Comparison of ENCODE assay signal across 1 cellular context in genomic region chr11:64870176-64870892, GRCh38.
TF ChIP-seq lines count a peak whose summit lies in the region.

No MANE protein-coding gene starts in this region.

TF ChIP-seq in K562, 482 proteins besides CTCF, POLR2A, EP300 and RAD21 (continued from another document and continues in another):
- TF ChIP-seq ZKSCAN3 (CRISPR knock-in tag; IDR thresholded peaks at IDR 0.05) (no peak), LEF1 (IDR thresholded peaks at IDR 0.05) (0 out of 2 replicates have a peak, but pooled peaks have one; percentile 11), FUS (optimal IDR thresholded peaks at IDR 0.05; ENCODE audit: low read depth, low read length) (no peak), PHB (CRISPR knock-in tag; IDR thresholded peaks at IDR 0.05) (no peak), ZNF280B (CRISPR knock-in tag; IDR thresholded peaks at IDR 0.05) (no peak), PHB2 (IDR thresholded peaks at IDR 0.05; ENCODE audit: low read depth) (no peak), SMARCB1 (IDR thresholded peaks at IDR 0.05; ENCODE audit: insufficient read length, low read depth) (no peak), TCF7L2 (IDR thresholded peaks at IDR 0.05; ENCODE audit: low read depth, low read length) (no peak), TCF7 (IDR thresholded peaks at IDR 0.05; ENCODE audit: borderline replicate concordance) (no peak), E4F1 (CRISPR knock-in tag; IDR thresholded peaks at IDR 0.05; ENCODE audit: borderline replicate concordance) (no peak), MIER1 (IDR thresholded peaks at IDR 0.05; ENCODE audit: low read depth) (0 out of 2 replicates have a peak, but pooled peaks have one; percentile 26), MXI1 (IDR thresholded peaks at IDR 0.05; ENCODE audit: low read depth, low read length) (no peak), BMI1 (IDR thresholded peaks at IDR 0.05; ENCODE audit: low read length) (no peak), HOMEZ (CRISPR knock-in tag; IDR thresholded peaks at IDR 0.05) (no peak), CXXC5 (CRISPR knock-in tag; IDR thresholded peaks at IDR 0.05) (no peak; the same call in none of the 2 replicates), ZNF589 (CRISPR knock-in tag; IDR thresholded peaks at IDR 0.05; ENCODE audit: low read depth) (no peak), SIN3B (IDR thresholded peaks at IDR 0.05; ENCODE audit: low read depth) (no peak), ATF7 (IDR thresholded peaks at IDR 0.05) (peak; percentile 34; the same call in 1 of the 2 replicates), CEBPG (CRISPR knock-in tag; IDR thresholded peaks at IDR 0.05) (no peak), CEBPG (tag; conservative IDR thresholded peaks at IDR 0.05 in 1 of 2, IDR thresholded peaks at IDR 0.05 in 1 of 2) (no peak), NBN (IDR thresholded peaks at IDR 0.05; ENCODE audit: low read depth) (no peak), ZSCAN32 (CRISPR knock-in tag; IDR thresholded peaks at IDR 0.05) (no peak), U2AF2 (optimal IDR thresholded peaks at IDR 0.05; ENCODE audit: low read depth, low read length) (no peak), MCM5 (IDR thresholded peaks at IDR 0.05; ENCODE audit: low read depth) (no peak), PRPF4 (IDR thresholded peaks at IDR 0.05; ENCODE audit: insufficient read depth, low read depth, low read length, poor library complexity, severe bottlenecking) (no peak), ARNT (IDR thresholded peaks at IDR 0.05) (no peak), ATF3 (IDR thresholded peaks at IDR 0.05) (0 out of 2 replicates have a peak, but pooled peaks have one; percentile 21), ATF3 (CRISPR knock-in tag; conservative IDR thresholded peaks at IDR 0.05) (no peak), NR4A1 (CRISPR knock-in tag; IDR thresholded peaks at IDR 0.05) (no peak), NR4A1 (tag; IDR thresholded peaks at IDR 0.05) (no peak), HINFP (tag; conservative IDR thresholded peaks at IDR 0.05; ENCODE audit: low read depth) (no peak), ETV5 (CRISPR knock-in tag; IDR thresholded peaks at IDR 0.05; ENCODE audit: low read depth) (no peak), SP1 (CRISPR knock-in tag; IDR thresholded peaks at IDR 0.05) (no peak), ETV1 (tag; conservative IDR thresholded peaks at IDR 0.05; ENCODE audit: low read depth) (peak; percentile 69), CGGBP1 (CRISPR knock-in tag; IDR thresholded peaks at IDR 0.05) (no peak), ZBTB5 (IDR thresholded peaks at IDR 0.05) (no peak), ERF (CRISPR knock-in tag; IDR thresholded peaks at IDR 0.05) (no peak), SREBF2 (CRISPR knock-in tag; IDR thresholded peaks at IDR 0.05) (no peak), CBX5 (IDR thresholded peaks at IDR 0.05; ENCODE audit: borderline replicate concordance, low read depth) (no peak), POLR2AphosphoS2 (IDR thresholded peaks at IDR 0.05; ENCODE audit: low read length) (no peak), CHD1 (IDR thresholded peaks at IDR 0.05; ENCODE audit: low read length) (no peak), ZNF57 (CRISPR knock-in tag; IDR thresholded peaks at IDR 0.05) (no peak), IRF2 (CRISPR knock-in tag; IDR thresholded peaks at IDR 0.05) (no peak), NFIC (IDR thresholded peaks at IDR 0.05) (peak; percentile 41; the same call in 1 of the 2 replicates), KLF13 (tag; IDR thresholded peaks at IDR 0.05; ENCODE audit: borderline replicate concordance, low read depth) (no peak), FOSL1 (tag; conservative IDR thresholded peaks at IDR 0.05) (no peak), ETS2 (tag; IDR thresholded peaks at IDR 0.05; ENCODE audit: borderline replicate concordance, poor library complexity, severe bottlenecking) (no peak), GTF2B (IDR thresholded peaks at IDR 0.05; ENCODE audit: extremely low read depth, insufficient read length) (no peak), CCNT2 (IDR thresholded peaks at IDR 0.05; ENCODE audit: borderline replicate concordance, extremely low read depth, insufficient read length, low read depth, low read length) (peak; percentile 53), RB1 (IDR thresholded peaks at IDR 0.05; ENCODE audit: low read depth) (no peak), ZC3H8 (IDR thresholded peaks at IDR 0.05) (no peak), TAF9B (IDR thresholded peaks at IDR 0.05; ENCODE audit: partially characterized antibody) (no peak), ZNF324 (CRISPR knock-in tag; IDR thresholded peaks at IDR 0.05) (no peak)
- TF ChIP-seq, protein P1, sequence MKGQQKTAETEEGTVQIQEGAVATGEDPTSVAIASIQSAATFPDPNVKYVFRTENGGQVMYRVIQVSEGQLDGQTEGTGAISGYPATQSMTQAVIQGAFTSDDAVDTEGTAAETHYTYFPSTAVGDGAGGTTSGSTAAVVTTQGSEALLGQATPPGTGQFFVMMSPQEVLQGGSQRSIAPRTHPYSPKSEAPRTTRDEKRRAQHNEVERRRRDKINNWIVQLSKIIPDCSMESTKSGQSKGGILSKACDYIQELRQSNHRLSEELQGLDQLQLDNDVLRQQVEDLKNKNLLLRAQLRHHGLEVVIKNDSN (CRISPR knock-in tag; IDR thresholded peaks at IDR 0.05) = no peak
- TF ChIP-seq, protein P2, sequence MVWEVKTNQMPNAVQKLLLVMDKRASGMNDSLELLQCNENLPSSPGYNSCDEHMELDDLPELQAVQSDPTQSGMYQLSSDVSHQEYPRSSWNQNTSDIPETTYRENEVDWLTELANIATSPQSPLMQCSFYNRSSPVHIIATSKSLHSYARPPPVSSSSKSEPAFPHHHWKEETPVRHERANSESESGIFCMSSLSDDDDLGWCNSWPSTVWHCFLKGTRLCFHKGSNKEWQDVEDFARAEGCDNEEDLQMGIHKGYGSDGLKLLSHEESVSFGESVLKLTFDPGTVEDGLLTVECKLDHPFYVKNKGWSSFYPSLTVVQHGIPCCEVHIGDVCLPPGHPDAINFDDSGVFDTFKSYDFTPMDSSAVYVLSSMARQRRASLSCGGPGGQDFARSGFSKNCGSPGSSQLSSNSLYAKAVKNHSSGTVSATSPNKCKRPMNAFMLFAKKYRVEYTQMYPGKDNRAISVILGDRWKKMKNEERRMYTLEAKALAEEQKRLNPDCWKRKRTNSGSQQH (CRISPR knock-in tag; IDR thresholded peaks at IDR 0.05) = no peak
- TF ChIP-seq, protein P3, sequence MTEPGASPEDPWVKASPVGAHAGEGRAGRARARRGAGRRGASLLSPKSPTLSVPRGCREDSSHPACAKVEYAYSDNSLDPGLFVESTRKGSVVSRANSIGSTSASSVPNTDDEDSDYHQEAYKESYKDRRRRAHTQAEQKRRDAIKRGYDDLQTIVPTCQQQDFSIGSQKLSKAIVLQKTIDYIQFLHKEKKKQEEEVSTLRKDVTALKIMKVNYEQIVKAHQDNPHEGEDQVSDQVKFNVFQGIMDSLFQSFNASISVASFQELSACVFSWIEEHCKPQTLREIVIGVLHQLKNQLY (CRISPR knock-in tag; conservative IDR thresholded peaks at IDR 0.05) = no peak
- TF ChIP-seq, protein P4, sequence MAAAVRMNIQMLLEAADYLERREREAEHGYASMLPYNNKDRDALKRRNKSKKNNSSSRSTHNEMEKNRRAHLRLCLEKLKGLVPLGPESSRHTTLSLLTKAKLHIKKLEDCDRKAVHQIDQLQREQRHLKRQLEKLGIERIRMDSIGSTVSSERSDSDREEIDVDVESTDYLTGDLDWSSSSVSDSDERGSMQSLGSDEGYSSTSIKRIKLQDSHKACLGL (CRISPR knock-in tag; IDR thresholded peaks at IDR 0.05; ENCODE audit: borderline replicate concordance, poor library complexity, severe bottlenecking) = no peak
